In genomic region chr1:206204871-206205270, GRCh38 we compare ENCODE assay signal across 8 cellular contexts. TPM values are rescaled to one million over a fixed set of nuclear protein-coding genes. Genes with fewer than 3 reads are reported as not detected.
A peak's percentile ranks its signal among the peaks of the same experiment; 100 is the strongest.
DNase-seq lines count a peak whose midpoint lies in the region; ATAC-seq and TF ChIP-seq lines count a peak whose summit lies in the region.
"Not testable (repeated sequence)": the region's sequence is repeated elsewhere in the genome, so short reads cannot be mapped to it uniquely, and the experiment has no call there.

No MANE protein-coding gene starts in this region.

- not testable (repeated sequence) for H3K79me2 ChIP-seq in PC-3 (ENCODE audit: low read length)

- intact Hi-C loops in A673 (cut with micrococcal nuclease; ENCODE audit: unreplicated experiment); PC-3 (cut with micrococcal nuclease): not testable (repeated sequence)

- CTCF ChIA-PET in A673 (lab: Charles Lee); PC-3 (lab: Charles Lee): not testable (repeated sequence)

- not testable (repeated sequence) for H3K27me3 ChIP-seq in A673 (replicated peaks; ENCODE audit: insufficient read depth, low read depth, low read length, poor library complexity); H7 (ENCODE audit: control insufficient read depth, insufficient read depth, low read length); PC-3 (ENCODE audit: low read length); cardiac muscle cell; mononuclear cell (ENCODE audit: insufficient read depth, low read length)

- not testable (repeated sequence) for H3K9me3 ChIP-seq in A673 (ENCODE audit: low read depth, low read length, poor library complexity, severe bottlenecking); PC-3 (ENCODE audit: low read length); cardiac muscle cell (ENCODE audit: low read depth); mononuclear cell (ENCODE audit: low read depth, low read length)

- DNase-seq in A673 (ENCODE audit: low spot score), result peak; percentile 1
- not testable (repeated sequence) for DNase-seq in H7
- peak; percentile 1 for DNase-seq in PC-3
- DNase-seq in activated CD8-positive, alpha-beta memory T cell treated with anti-CD3 and anti-CD28 coated beads, Interleukin-2, amount 50 U/mL, for 4 hours, result peak; percentile 8
- peak; percentile 2 for DNase-seq in cerebellar cortex (ENCODE audit: low spot score)
- peak; percentile 12 to 46 for DNase-seq in cardiac muscle cell (ENCODE audit: low read depth in 1 of 2, low spot score in 1 of 2)
- peak; percentile 7 for DNase-seq in smooth muscle cell of the brain vasculature (ENCODE audit: low read depth, low spot score)

- not testable (repeated sequence) for H3K27ac ChIP-seq in A673 (ENCODE audit: low read depth, low read length, poor library complexity, severe bottlenecking); PC-3 (ENCODE audit: low read length); cardiac muscle cell

- not testable (repeated sequence) for H3K9me2 ChIP-seq in PC-3 (replicated peaks; ENCODE audit: low read length)

- H3K4me2 ChIP-seq in PC-3 (ENCODE audit: low read length), result peak overlapping the region; percentile 85

- not testable (repeated sequence) for H3K9ac ChIP-seq in PC-3 (ENCODE audit: low read length)

- H3K4me3 ChIP-seq in A673 (ENCODE audit: low read depth, low read length, poor library complexity, severe bottlenecking), result peak overlapping the region; percentile 46
- H3K4me3 ChIP-seq in H7 (ENCODE audit: insufficient read depth, low read depth, low read length), result peak overlapping the region; percentile 40
- H3K4me3 ChIP-seq in PC-3 (ENCODE audit: low read length), result peak overlapping the region; percentile 74
- peak overlapping the region; percentile 52 for H3K4me3 ChIP-seq in cardiac muscle cell
- peak overlapping the region; percentile 40 for H3K4me3 ChIP-seq in mononuclear cell (ENCODE audit: low read length)

- not testable (repeated sequence) for H3K4me1 ChIP-seq in A673 (ENCODE audit: insufficient read depth, low read length, poor library complexity, severe bottlenecking); PC-3 (ENCODE audit: insufficient read depth, low read length); cardiac muscle cell (ENCODE audit: low read depth); mononuclear cell (ENCODE audit: insufficient read depth, low read length)

- H2AFZ ChIP-seq in PC-3 (ENCODE audit: low read length), result not testable (repeated sequence)

- not testable (repeated sequence) for BruUV-seq in A673 (replicated peaks; lab: Mats Ljungman, UMichigan); PC-3 (replicated peaks; lab: Mats Ljungman, UMichigan)

- not testable (repeated sequence) for H3F3A ChIP-seq in PC-3 (ENCODE audit: low read length, unreplicated experiment)

- TF ChIP-seq CTCF in A673 (conservative IDR thresholded peaks at IDR 0.05; ENCODE audit: low read depth, low read length); PC-3 (conservative IDR thresholded peaks at IDR 0.05; ENCODE audit: low read depth, low read length); cardiac muscle cell (IDR thresholded peaks at IDR 0.05; ENCODE audit: low read depth, low read length): not testable (repeated sequence)

- POLR2A ChIA-PET in A673 (lab: Charles Lee; ENCODE audit: low non-redundant PET); PC-3 (lab: Charles Lee; ENCODE audit: unreplicated experiment): not testable (repeated sequence)

- ATAC-seq in PC-3, result not testable (repeated sequence)

- H4K20me1 ChIP-seq in PC-3 (ENCODE audit: low read length), result not testable (repeated sequence)

- H3K36me3 ChIP-seq in A673 (ENCODE audit: insufficient read depth, low read length, poor library complexity, severe bottlenecking); H7 (replicated peaks; ENCODE audit: control insufficient read depth, insufficient read depth, low read length); PC-3 (ENCODE audit: low read depth, low read length); cardiac muscle cell: not testable (repeated sequence)

RNA-seq across cellular contexts. Expression of gene SRGAP2, which starts 1.5 kb away (rescaled TPM):
- total RNA-seq in A673 (2021) (75.4 and 92.8 TPM in 2 replicates), PC-3 (2014; rRNA removed) (69.1 and 79.5 TPM in 2 replicates), cardiac muscle cell (58.7 and 81.0 TPM in 2 replicates), mononuclear cell (30.2 TPM)
- total RNA-seq in H7 (2014; rRNA removed; shearing (Covaris generic)), result 66.8 and 82.9 TPM in 2 replicates
- polyA plus RNA-seq in cardiac muscle cell, result 43.2 and 56.3 TPM in 2 replicates

RNA-seq across cellular contexts. Expression of gene FAM72A, which starts 2.2 kb away (rescaled TPM):
- 20.6 and 22.4 TPM in 2 replicates for total RNA-seq in A673 (2021)
- total RNA-seq in H7 (2014; rRNA removed; shearing (Covaris generic)), result 21.8 and 35.3 TPM in 2 replicates
- 18.6 and 20.2 TPM in 2 replicates for total RNA-seq in PC-3 (2014; rRNA removed)
- 2.8 and 9.6 TPM in 2 replicates for total RNA-seq in cardiac muscle cell
- 3.4 and 17.6 TPM in 2 replicates for polyA plus RNA-seq in cardiac muscle cell
- 1.9 TPM for total RNA-seq in mononuclear cell
